12 cellular contexts compared by ENCODE assay signal in genomic region chr1:10867914-10868598, GRCh38.
DNase-seq lines count a peak whose midpoint lies in the region; ATAC-seq, FAIRE-seq and TF ChIP-seq lines count a peak whose summit lies in the region.
"Had no signal": no experiment of that assay in that cellular context is flagged by ENCODE, and none has a peak within 500 bp of the region (broad histone marks: within the 10 kb centered on the region; RNA-seq: fewer than 3 reads in every experiment).

No MANE protein-coding gene starts in this region.

- intact Hi-C loops in kidney (cut with DNase I), result loop anchor here (10.0 kb wide), 1 partner anchor 353 kb away; no protein-coding TSS in a partner anchor

- H3K4me2 ChIP-seq in BLaER1, result peak overlapping the region; percentile 75; the same call in 1 of the 2 replicates

- H3K9me3 ChIP-seq in BLaER1, result no peaks in the 10 kb centered on the region
- H3K9me3 ChIP-seq in kidney (ENCODE audit: control insufficient read depth in 1 of 2, low read length in 2 of 2), result no peaks in the 10 kb centered on the region
- H3K9me3 ChIP-seq: neutrophil, tibial artery had no signal

- no peak for TF ChIP-seq CTCF in kidney (IDR thresholded peaks at IDR 0.05; ENCODE audit: borderline replicate concordance, extremely low read depth, insufficient read depth)

- FAIRE-seq in kidney (lab: Jason Lieb, UNC), result no peak
- FAIRE-seq: H54 had no signal

- H3K36me3 ChIP-seq in BLaER1 (no peaks in the 10 kb centered on the region), kidney (ENCODE audit: control insufficient read depth in 1 of 2, insufficient read depth in 2 of 2, low read length in 2 of 2) (no peaks in the 10 kb centered on the region)
- H3K36me3 ChIP-seq: neutrophil, tibial artery had no signal

- in situ Hi-C loops in G401 (cut with HindIII; ENCODE audit: low sequenced_read_pairs), result no loop called here

- H3K4me3 ChIP-seq in BLaER1, result no peak overlapping the region
- H3K4me3 ChIP-seq in kidney (ENCODE audit: low read length in 2 of 2), result no peak overlapping the region

- peak; percentile 31 for DNase-seq in G401 (ENCODE audit: low spot score)
- DNase-seq in NCI-H510A treated with DMSO at 0.1 percent for 48 hours (lab: John Stamatoyannopoulos, UW), result peak; percentile 88
- DNase-seq in kidney, result peak; percentile 48
- no peak for DNase-seq in SKM-1 treated with dmso at 0.1 percent for 144 hours (lab: John Stamatoyannopoulos, UW; ENCODE audit: unreplicated experiment)
- no peak for DNase-seq in dedifferentiated amniotic fluid mesenchymal stem cell (ENCODE audit: extremely low spot score)
- DNase-seq: stimulated activated CD4-positive, alpha-beta T cell treated with anti-CD3 and anti-CD28 coated beads, Interleukin-4, amount 100 ng/mL, for 1 hour; tibial artery had no signal

- peaks cover 39% of the 10 kb centered on the region for H4K20me1 ChIP-seq in BLaER1

- H3K9ac ChIP-seq in BLaER1 (no peak overlapping the region), kidney (ENCODE audit: low read length in 2 of 2) (no peak overlapping the region)

- H3K4me1 ChIP-seq in BLaER1, result peaks cover 13% of the 10 kb centered on the region
- H3K4me1 ChIP-seq in kidney (ENCODE audit: control insufficient read depth in 1 of 2, insufficient read depth in 1 of 2, low read depth in 1 of 2, low read length in 2 of 2), result peaks cover 4% of the 10 kb centered on the region in 2 donors

- ATAC-seq in HG02610 (IDR thresholded peaks at IDR 0.05; ENCODE audit: unreplicated experiment) (no peak), GM19467 (IDR thresholded peaks at IDR 0.05; ENCODE audit: unreplicated experiment) (no peak)

- peaks cover 72% of the 10 kb centered on the region for H3K27me3 ChIP-seq in BLaER1

- H3K27ac ChIP-seq in BLaER1 (no peak overlapping the region), kidney (ENCODE audit: low read depth in 2 of 2, low read length in 2 of 2) (no peak overlapping the region)
- H3K27ac ChIP-seq: neutrophil, tibial artery had no signal

Comparison
In these comparisons a context has a peak if more than half of its experiments do, and no peak if none do; other contexts are left out.
1. DNase-seq: peak in G401 (single experiment), NCI-H510A treated with DMSO at 0.1 percent for 48 hours (single experiment) and kidney (single experiment); none in SKM-1 treated with dmso at 0.1 percent for 144 hours (single experiment) and dedifferentiated amniotic fluid mesenchymal stem cell (single experiment).